Comparison of ENCODE assay signal across 22 cellular contexts in genomic region chr3:30677347-30677685, GRCh38.
DNase-seq lines count a peak whose midpoint lies in the region; ATAC-seq, FAIRE-seq and TF ChIP-seq lines count a peak whose summit lies in the region.
"Had no signal": no experiment of that assay in that cellular context is flagged by ENCODE, and none has a peak within 500 bp of the region (broad histone marks: within the 10 kb centered on the region; RNA-seq: fewer than 3 reads in every experiment).

No MANE protein-coding gene starts in this region.

- CTCF ChIA-PET in A549 (lab: Yijun Ruan, JAX), result interaction anchor here (1.0 to 1.2 kb wide), 3 partner anchors 10 to 635 kb away, joined by 3 read pairs; no protein-coding TSS in a partner anchor

- H3K4me1 Mint-ChIP-seq in T-helper 1 cell treated with Interleukin-12 subunit alpha and Interleukin-12 subunit beta and Interleukin-4 antibody, amounts not matched to agents 30 μg/mL and 1 μg/mL, for 36 hours (ENCODE audit: low read depth), result peaks cover 82% of the 10 kb centered on the region
- peaks cover 69% of the 10 kb centered on the region for H3K4me1 Mint-ChIP-seq in activated T-helper 17 cell treated with anti-CD3 and anti-CD28 coated beads, Interleukin-2, amount 50 U/mL, for 72 hours
- peaks cover 61 to 98% (median 97%) of the 10 kb centered on the region in 4 donors for H3K4me1 Mint-ChIP-seq in naive thymus-derived CD8-positive, alpha-beta T cell

- H3K36me3 Mint-ChIP-seq in T-helper 1 cell treated with Interleukin-12 subunit alpha and Interleukin-12 subunit beta and Interleukin-4 antibody, amounts not matched to agents 30 μg/mL and 1 μg/mL, for 36 hours (ENCODE audit: low read depth), result peaks cover 80% of the 10 kb centered on the region
- peaks cover 100% of the 10 kb centered on the region for H3K36me3 Mint-ChIP-seq in activated T-helper 17 cell treated with anti-CD3 and anti-CD28 coated beads, Interleukin-2, amount 50 U/mL, for 72 hours (ENCODE audit: low read depth)
- peaks cover 58 to 98% (median 79%) of the 10 kb centered on the region in 3 donors for H3K36me3 Mint-ChIP-seq in naive thymus-derived CD8-positive, alpha-beta T cell

- no peak for TF ChIP-seq POLR2A in A549 (IDR thresholded peaks at IDR 0.05; ENCODE audit: low read length)
- TF ChIP-seq POLR2A in prostate gland (IDR thresholded peaks at IDR 0.05), result no peak

- no peaks in the 10 kb centered on the region for H3K9me3 ChIP-seq in A549
- no peaks in the 10 kb centered on the region for H3K9me3 ChIP-seq in left lung
- no peaks in the 10 kb centered on the region for H3K9me3 ChIP-seq in prostate gland
- H3K9me3 ChIP-seq: BE2C, SK-N-SH had no signal

- no peak overlapping the region for H3K4me2 ChIP-seq in A549
- H3K4me2 ChIP-seq: SK-N-SH had no signal

- no peak overlapping the region for H3K27ac ChIP-seq in A549
- H3K27ac ChIP-seq in left lung, result peak overlapping the region in 1 of 2 donors; percentile 34
- no peak overlapping the region for H3K27ac ChIP-seq in prostate gland
- H3K27ac ChIP-seq: 22Rv1 had no signal

- no peak overlapping the region for H3K4me3 Mint-ChIP-seq in T-helper 1 cell treated with Interleukin-12 subunit alpha and Interleukin-12 subunit beta and Interleukin-4 antibody, amounts not matched to agents 30 μg/mL and 1 μg/mL, for 36 hours
- peak overlapping the region; percentile 67 for H3K4me3 Mint-ChIP-seq in activated T-helper 17 cell treated with anti-CD3 and anti-CD28 coated beads, Interleukin-2, amount 50 U/mL, for 72 hours
- peak overlapping the region in 7 of 10 donors; percentile 30 to 70 (median 61) for H3K4me3 Mint-ChIP-seq in naive thymus-derived CD8-positive, alpha-beta T cell
- H3K4me3 Mint-ChIP-seq: activated T-cell treated with anti-CD3 and anti-CD28 coated beads, Interleukin-2, amount 50 U/mL, for 4 hours had no signal

- DNase-seq in T-helper 1 cell (no peak), A549 (ENCODE audit: low read depth in 1 of 2, low spot score in 1 of 2) (no peak), mucosa of gallbladder (ENCODE audit: low spot score) (no peak), left lung (no peak), prostate gland (ENCODE audit: low spot score) (no peak)
- no peak for DNase-seq in naive thymus-derived CD8-positive, alpha-beta T cell
- DNase-seq: activated T-cell treated with anti-CD3 and anti-CD28 coated beads, Interleukin-2, amount 50 U/mL, for 4 hours; amniotic stem cell; BE2C; GOT3; hypothalamus; Karpas-422; mesendoderm; NCI-H1092; NCI-H2081 treated with DMSO at 0.1 percent for 48 hours; NCI-H446 treated with DMSO at 0.1 percent for 48 hours; SK-N-SH had no signal

- H3K27me3 Mint-ChIP-seq in T-helper 1 cell treated with Interleukin-12 subunit alpha and Interleukin-12 subunit beta and Interleukin-4 antibody, amounts not matched to agents 30 μg/mL and 1 μg/mL, for 36 hours (ENCODE audit: low read depth), result no peaks in the 10 kb centered on the region
- H3K27me3 Mint-ChIP-seq in activated T-helper 17 cell treated with anti-CD3 and anti-CD28 coated beads, Interleukin-2, amount 50 U/mL, for 72 hours, result no peaks in the 10 kb centered on the region
- no peaks in the 10 kb centered on the region for H3K27me3 Mint-ChIP-seq in naive thymus-derived CD8-positive, alpha-beta T cell

- H3K27me3 ChIP-seq in left lung (no peaks in the 10 kb centered on the region), prostate gland (replicated peaks; ENCODE audit: insufficient read depth) (no peaks in the 10 kb centered on the region)
- H3K27me3 ChIP-seq: BE2C had no signal

- H3K4me3 ChIP-seq in A549, result no peak overlapping the region
- no peak overlapping the region for H3K4me3 ChIP-seq in left lung
- no peak overlapping the region for H3K4me3 ChIP-seq in prostate gland

- peaks cover 17% of the 10 kb centered on the region for H3K4me1 ChIP-seq in A549
- H3K4me1 ChIP-seq in left lung, result peaks cover 26 to 93% of the 10 kb centered on the region in 2 donors
- H3K4me1 ChIP-seq in prostate gland (replicated peaks), result no peaks in the 10 kb centered on the region
- H3K4me1 ChIP-seq: BE2C had no signal

- peak overlapping the region; percentile 53 for H3K27ac Mint-ChIP-seq in T-helper 1 cell treated with Interleukin-12 subunit alpha and Interleukin-12 subunit beta and Interleukin-4 antibody, amounts not matched to agents 30 μg/mL and 1 μg/mL, for 36 hours
- H3K27ac Mint-ChIP-seq in activated T-helper 17 cell treated with anti-CD3 and anti-CD28 coated beads, Interleukin-2, amount 50 U/mL, for 72 hours, result peak overlapping the region; percentile 71
- H3K27ac Mint-ChIP-seq in naive thymus-derived CD8-positive, alpha-beta T cell, result peak overlapping the region; percentile 36 to 100 (median 84)

- peaks cover 8% of the 10 kb centered on the region for H3K9me3 Mint-ChIP-seq in T-helper 1 cell treated with Interleukin-12 subunit alpha and Interleukin-12 subunit beta and Interleukin-4 antibody, amounts not matched to agents 30 μg/mL and 1 μg/mL, for 36 hours
- peaks cover 3% of the 10 kb centered on the region for H3K9me3 Mint-ChIP-seq in activated T-helper 17 cell treated with anti-CD3 and anti-CD28 coated beads, Interleukin-2, amount 50 U/mL, for 72 hours
- H3K9me3 Mint-ChIP-seq in naive thymus-derived CD8-positive, alpha-beta T cell, result peaks cover 0 to 2% (median 0%) of the 10 kb centered on the region in 9 donors
- H3K9me3 Mint-ChIP-seq: activated T-cell treated with anti-CD3 and anti-CD28 coated beads, Interleukin-2, amount 50 U/mL, for 4 hours had no signal

- no peak for TF ChIP-seq CTCF in A549 (IDR thresholded peaks at IDR 0.05)
- no peak for TF ChIP-seq CTCF in left lung (IDR thresholded peaks at IDR 0.05)
- TF ChIP-seq CTCF in prostate gland (IDR thresholded peaks at IDR 0.05), result no peak

- 96% methylated on average over 8 of the region's 8 CpGs for WGBS in A549 (ENCODE audit: missing lambda C conversion rate)
- WGBS in prostate gland, result 59% methylated on average over 8 of the region's 8 CpGs

- FAIRE-seq in A549 (lab: Jason Lieb, UNC), result peak; percentile 74
- FAIRE-seq: frontal cortex, GM19239 had no signal

- intact Hi-C loops in left lung (cut with DNase I) (no loop called here), prostate gland (cut with DNase I) (no loop called here)

- POLR2A ChIA-PET in A549 (lab: Yijun Ruan, JAX), result no interaction called here
- POLR2A ChIA-PET in naive thymus-derived CD8-positive, alpha-beta T cell (lab: Charles Lee), result interaction anchor here (1.0 to 6.6 kb wide), 4 partner anchors 11 to 71 kb away, joined by 3 to 48 read pairs (median 12); partner anchors contain the start of gene TGFBR2

- no peak for TF ChIP-seq EP300 in A549 (IDR thresholded peaks at IDR 0.05)

- no peak for ATAC-seq in A549
- ATAC-seq in activated T-helper 17 cell treated with anti-CD3 and anti-CD28 coated beads, Interleukin-2, amount 50 U/mL, for 72 hours (replicated peaks), result no peak
- ATAC-seq in naive thymus-derived CD8-positive, alpha-beta T cell, result no peak
- ATAC-seq in left lung, result no peak

- peaks cover 5 to 89% of the 10 kb centered on the region in 2 donors for H3K36me3 ChIP-seq in left lung
- no peaks in the 10 kb centered on the region for H3K36me3 ChIP-seq in prostate gland
- H3K36me3 ChIP-seq: BE2C had no signal

- TF ChIP-seq RAD21 in A549 (conservative IDR thresholded peaks at IDR 0.05 in 1 of 2, IDR thresholded peaks at IDR 0.05 in 1 of 2), result no peak

TF ChIP-seq in A549, 52 proteins besides CTCF, POLR2A, EP300 and RAD21:
- TF ChIP-seq HEYL (CRISPR knock-in tag; IDR thresholded peaks at IDR 0.05) (no peak), BHLHE40 (IDR thresholded peaks at IDR 0.05; ENCODE audit: low read depth, low read length) (no peak), CHD4 (IDR thresholded peaks at IDR 0.05; ENCODE audit: borderline replicate concordance) (no peak), CHD2 (IDR thresholded peaks at IDR 0.05; ENCODE audit: low read length, partially characterized antibody) (no peak), EHF (CRISPR knock-in tag; IDR thresholded peaks at IDR 0.05) (no peak), SREBF2 (IDR thresholded peaks at IDR 0.05) (no peak), POLR2AphosphoS2 (conservative IDR thresholded peaks at IDR 0.05; ENCODE audit: low read length) (no peak), SMC3 (IDR thresholded peaks at IDR 0.05) (no peak), HOXB5 (CRISPR knock-in tag; IDR thresholded peaks at IDR 0.05) (no peak), USF2 (IDR thresholded peaks at IDR 0.05) (no peak), PHF8 (IDR thresholded peaks at IDR 0.05; ENCODE audit: borderline replicate concordance, low read depth) (no peak), CBX2 (IDR thresholded peaks at IDR 0.05; ENCODE audit: borderline replicate concordance, low read depth) (no peak), HOXA7 (CRISPR knock-in tag; IDR thresholded peaks at IDR 0.05) (no peak), RFX5 (IDR thresholded peaks at IDR 0.05) (no peak), ZSCAN20 (CRISPR knock-in tag; IDR thresholded peaks at IDR 0.05) (no peak)
- TF ChIP-seq, protein P1, sequence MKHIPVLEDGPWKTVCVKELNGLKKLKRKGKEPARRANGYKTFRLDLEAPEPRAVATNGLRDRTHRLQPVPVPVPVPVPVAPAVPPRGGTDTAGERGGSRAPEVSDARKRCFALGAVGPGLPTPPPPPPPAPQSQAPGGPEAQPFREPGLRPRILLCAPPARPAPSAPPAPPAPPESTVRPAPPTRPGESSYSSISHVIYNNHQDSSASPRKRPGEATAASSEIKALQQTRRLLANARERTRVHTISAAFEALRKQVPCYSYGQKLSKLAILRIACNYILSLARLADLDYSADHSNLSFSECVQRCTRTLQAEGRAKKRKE (CRISPR knock-in tag; IDR thresholded peaks at IDR 0.05; ENCODE audit: low read depth), result no peak
- TF ChIP-seq, protein P2, sequence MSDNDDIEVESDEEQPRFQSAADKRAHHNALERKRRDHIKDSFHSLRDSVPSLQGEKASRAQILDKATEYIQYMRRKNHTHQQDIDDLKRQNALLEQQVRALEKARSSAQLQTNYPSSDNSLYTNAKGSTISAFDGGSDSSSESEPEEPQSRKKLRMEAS (IDR thresholded peaks at IDR 0.05), result no peak
